ENCODE assay signal across 16 cellular contexts in the genomic region with DNA sequence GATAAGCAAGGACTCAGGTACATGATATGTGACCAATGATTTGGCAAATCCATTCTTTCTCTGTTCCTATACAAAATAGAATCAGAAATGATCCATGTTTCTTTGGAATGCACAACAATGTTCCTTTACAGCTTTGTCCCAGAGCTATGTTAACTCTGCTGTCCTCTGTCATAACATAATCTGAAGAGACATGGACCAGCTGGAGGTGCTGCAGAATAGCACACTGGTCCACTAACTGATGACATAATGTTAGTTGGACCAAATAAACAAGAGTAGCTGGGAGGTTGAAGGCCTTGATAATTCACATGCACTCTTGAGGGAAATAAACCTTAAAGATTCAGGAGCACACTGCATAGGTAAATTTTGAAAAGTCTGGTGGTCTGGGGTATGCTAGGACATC.
"Had no signal": no experiment of that assay in that cellular context is flagged by ENCODE, and none has a peak within 500 bp of the region (broad histone marks: within the 10 kb centered on the region; RNA-seq: fewer than 3 reads in every experiment).

No MANE protein-coding gene starts in this region.

- H3K36me3 Mint-ChIP-seq: natural killer cell; stimulated activated naive B cell treated with anti-CD40 and anti-IgM and Interleukin-4, amounts not matched to agents 10 μg/mL and 1 μg/mL and 100 μg/mL, for 72 hours had no signal

- H3K4me1 Mint-ChIP-seq: central memory CD8-positive, alpha-beta T cell had no signal

- H3K27me3 ChIP-seq: brain microvascular endothelial cell, ovary, spleen, thyroid gland had no signal

- H3K27ac Mint-ChIP-seq: activated CD4-positive, alpha-beta T cell treated with anti-CD3 and anti-CD28 coated beads, Interleukin-2, amount 10 ng/mL, durations not matched to agents 7 days and 5 days; activated CD8-positive, alpha-beta T cell treated with anti-CD3 and anti-CD28 coated beads, Interleukin-2, amount 10 ng/mL, durations not matched to agents 7 days and 5 days; activated naive CD4-positive, alpha-beta T cell treated with anti-CD3 and anti-CD28 coated beads for 36 hours; activated T-cell treated with anti-CD3 and anti-CD28 coated beads, Interleukin-2, amount 50 U/mL, for 24 hours; natural killer cell; stimulated activated naive B cell treated with anti-CD40 and anti-IgM and Interleukin-4, amounts not matched to agents 10 μg/mL and 1 μg/mL and 100 μg/mL, for 72 hours; T-helper 1 cell treated with Interleukin-12 subunit alpha and Interleukin-12 subunit beta and Interleukin-4 antibody, amounts not matched to agents 30 μg/mL and 1 μg/mL, for 36 hours had no signal

- H3K4me1 ChIP-seq: thyroid gland had no signal

- H3K9me3 ChIP-seq: ovary, thyroid gland had no signal

- H3K4me3 Mint-ChIP-seq: activated CD4-positive, alpha-beta T cell treated with anti-CD3 and anti-CD28 coated beads, Interleukin-2, amount 10 ng/mL, durations not matched to agents 7 days and 5 days; activated CD8-positive, alpha-beta T cell treated with anti-CD3 and anti-CD28 coated beads, Interleukin-2, amount 10 ng/mL, durations not matched to agents 7 days and 5 days; activated naive CD4-positive, alpha-beta T cell treated with anti-CD3 and anti-CD28 coated beads for 36 hours; activated T-cell treated with anti-CD3 and anti-CD28 coated beads, Interleukin-2, amount 50 U/mL, for 24 hours; central memory CD8-positive, alpha-beta T cell; natural killer cell; stimulated activated naive B cell treated with anti-CD40 and anti-IgM and Interleukin-4, amounts not matched to agents 10 μg/mL and 1 μg/mL and 100 μg/mL, for 72 hours; T-helper 1 cell treated with Interleukin-12 subunit alpha and Interleukin-12 subunit beta and Interleukin-4 antibody, amounts not matched to agents 30 μg/mL and 1 μg/mL, for 36 hours had no signal

- H3K4me3 ChIP-seq: coronary artery, ovary, spleen, thyroid gland had no signal

- H3K9me3 Mint-ChIP-seq: activated naive CD4-positive, alpha-beta T cell treated with anti-CD3 and anti-CD28 coated beads for 36 hours; activated T-cell treated with anti-CD3 and anti-CD28 coated beads, Interleukin-2, amount 50 U/mL, for 24 hours; central memory CD8-positive, alpha-beta T cell had no signal

- DNase-seq: activated CD4-positive, alpha-beta T cell treated with anti-CD3 and anti-CD28 coated beads, Interleukin-2, amount 10 ng/mL, durations not matched to agents 7 days and 5 days; activated CD8-positive, alpha-beta T cell treated with anti-CD3 and anti-CD28 coated beads, Interleukin-2, amount 10 ng/mL, durations not matched to agents 7 days and 5 days; activated naive CD4-positive, alpha-beta T cell treated with anti-CD3 and anti-CD28 coated beads for 36 hours; activated T-cell treated with anti-CD3 and anti-CD28 coated beads, Interleukin-2, amount 50 U/mL, for 24 hours; brain microvascular endothelial cell; effector CD8-positive, alpha-beta T cell; foreskin fibroblast; natural killer cell; ovary; spleen; stimulated activated naive B cell treated with anti-CD40 and anti-IgM and Interleukin-4, amounts not matched to agents 10 μg/mL and 1 μg/mL and 100 μg/mL, for 72 hours; thyroid gland had no signal

- H3K36me3 ChIP-seq: brain microvascular endothelial cell, ovary, spleen, thyroid gland had no signal

- ATAC-seq: activated CD8-positive, alpha-beta T cell treated with anti-CD3 and anti-CD28 coated beads, Interleukin-2, amount 10 ng/mL, durations not matched to agents 7 days and 5 days; esophagus mucosa; natural killer cell; stimulated activated naive B cell treated with anti-CD40 and anti-IgM and Interleukin-4, amounts not matched to agents 10 μg/mL and 1 μg/mL and 100 μg/mL, for 72 hours had no signal
